In genomic region chr1:226939439-226940028, GRCh38 we compare ENCODE assay signal across 1 cellular context.
TF ChIP-seq lines count a peak whose summit lies in the region.

No MANE protein-coding gene starts in this region.

TF ChIP-seq in K562, 482 proteins besides CTCF, POLR2A, EP300 and RAD21 (continued from another document and continues in another):
- peak; percentile 51; the same call in 1 of the 2 replicates for TF ChIP-seq SAFB (IDR thresholded peaks at IDR 0.05; ENCODE audit: borderline replicate concordance, low read depth, low read length)
- no peak for TF ChIP-seq MAFF (IDR thresholded peaks at IDR 0.05; ENCODE audit: low read length)
- peak; percentile 87 for TF ChIP-seq MEIS2 (IDR thresholded peaks at IDR 0.05; ENCODE audit: partially characterized antibody)
- TF ChIP-seq ZBTB11 (CRISPR knock-in tag; IDR thresholded peaks at IDR 0.05): peak in 2 of 3 experiments; percentile 57 to 74; a peak in 2 of 6 replicates
- TF ChIP-seq ZNF592 (IDR thresholded peaks at IDR 0.05): peak; percentile 86
- TF ChIP-seq ZNF395 (CRISPR knock-in tag; IDR thresholded peaks at IDR 0.05): no peak
- no peak for TF ChIP-seq CC2D1A (IDR thresholded peaks at IDR 0.05)
- TF ChIP-seq, protein P1, sequence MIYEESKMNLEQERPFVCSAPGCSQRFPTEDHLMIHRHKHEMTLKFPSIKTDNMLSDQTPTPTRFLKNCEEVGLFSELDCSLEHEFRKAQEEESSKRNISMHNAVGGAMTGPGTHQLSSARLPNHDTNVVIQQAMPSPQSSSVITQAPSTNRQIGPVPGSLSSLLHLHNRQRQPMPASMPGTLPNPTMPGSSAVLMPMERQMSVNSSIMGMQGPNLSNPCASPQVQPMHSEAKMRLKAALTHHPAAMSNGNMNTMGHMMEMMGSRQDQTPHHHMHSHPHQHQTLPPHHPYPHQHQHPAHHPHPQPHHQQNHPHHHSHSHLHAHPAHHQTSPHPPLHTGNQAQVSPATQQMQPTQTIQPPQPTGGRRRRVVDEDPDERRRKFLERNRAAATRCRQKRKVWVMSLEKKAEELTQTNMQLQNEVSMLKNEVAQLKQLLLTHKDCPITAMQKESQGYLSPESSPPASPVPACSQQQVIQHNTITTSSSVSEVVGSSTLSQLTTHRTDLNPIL (CRISPR knock-in tag; IDR thresholded peaks at IDR 0.05): no peak
- no peak for TF ChIP-seq ZNF561 (CRISPR knock-in tag; conservative IDR thresholded peaks at IDR 0.05)
- TF ChIP-seq, protein P2, sequence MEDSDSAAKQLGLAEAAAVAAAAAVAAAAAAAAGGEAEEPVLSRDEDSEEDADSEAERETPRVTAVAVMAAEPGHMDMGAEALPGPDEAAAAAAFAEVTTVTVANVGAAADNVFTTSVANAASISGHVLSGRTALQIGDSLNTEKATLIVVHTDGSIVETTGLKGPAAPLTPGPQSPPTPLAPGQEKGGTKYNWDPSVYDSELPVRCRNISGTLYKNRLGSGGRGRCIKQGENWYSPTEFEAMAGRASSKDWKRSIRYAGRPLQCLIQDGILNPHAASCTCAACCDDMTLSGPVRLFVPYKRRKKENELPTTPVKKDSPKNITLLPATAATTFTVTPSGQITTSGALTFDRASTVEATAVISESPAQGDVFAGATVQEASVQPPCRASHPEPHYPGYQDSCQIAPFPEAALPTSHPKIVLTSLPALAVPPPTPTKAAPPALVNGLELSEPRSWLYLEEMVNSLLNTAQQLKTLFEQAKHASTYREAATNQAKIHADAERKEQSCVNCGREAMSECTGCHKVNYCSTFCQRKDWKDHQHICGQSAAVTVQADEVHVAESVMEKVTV (CRISPR knock-in tag; IDR thresholded peaks at IDR 0.05): no peak
- no peak for TF ChIP-seq ARHGAP35 (IDR thresholded peaks at IDR 0.05; ENCODE audit: partially characterized antibody)
- no peak for TF ChIP-seq NCOA2 (IDR thresholded peaks at IDR 0.05; ENCODE audit: partially characterized antibody in 2 of 2)
- peak; percentile 41; the same call in 1 of the 2 replicates for TF ChIP-seq TEAD4 (IDR thresholded peaks at IDR 0.05; ENCODE audit: low read length)
- peak; percentile 93 for TF ChIP-seq TEAD4 (CRISPR knock-in tag; IDR thresholded peaks at IDR 0.05; ENCODE audit: borderline replicate concordance)
- TF ChIP-seq RNF2 (IDR thresholded peaks at IDR 0.05): peak; percentile 83
- 0 out of 2 replicates have a peak, but pooled peaks have one; percentile 65 for TF ChIP-seq KDM2B (CRISPR knock-in tag; IDR thresholded peaks at IDR 0.05)
- TF ChIP-seq, protein P3, sequence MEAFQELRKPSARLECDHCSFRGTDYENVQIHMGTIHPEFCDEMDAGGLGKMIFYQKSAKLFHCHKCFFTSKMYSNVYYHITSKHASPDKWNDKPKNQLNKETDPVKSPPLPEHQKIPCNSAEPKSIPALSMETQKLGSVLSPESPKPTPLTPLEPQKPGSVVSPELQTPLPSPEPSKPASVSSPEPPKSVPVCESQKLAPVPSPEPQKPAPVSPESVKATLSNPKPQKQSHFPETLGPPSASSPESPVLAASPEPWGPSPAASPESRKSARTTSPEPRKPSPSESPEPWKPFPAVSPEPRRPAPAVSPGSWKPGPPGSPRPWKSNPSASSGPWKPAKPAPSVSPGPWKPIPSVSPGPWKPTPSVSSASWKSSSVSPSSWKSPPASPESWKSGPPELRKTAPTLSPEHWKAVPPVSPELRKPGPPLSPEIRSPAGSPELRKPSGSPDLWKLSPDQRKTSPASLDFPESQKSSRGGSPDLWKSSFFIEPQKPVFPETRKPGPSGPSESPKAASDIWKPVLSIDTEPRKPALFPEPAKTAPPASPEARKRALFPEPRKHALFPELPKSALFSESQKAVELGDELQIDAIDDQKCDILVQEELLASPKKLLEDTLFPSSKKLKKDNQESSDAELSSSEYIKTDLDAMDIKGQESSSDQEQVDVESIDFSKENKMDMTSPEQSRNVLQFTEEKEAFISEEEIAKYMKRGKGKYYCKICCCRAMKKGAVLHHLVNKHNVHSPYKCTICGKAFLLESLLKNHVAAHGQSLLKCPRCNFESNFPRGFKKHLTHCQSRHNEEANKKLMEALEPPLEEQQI (IDR thresholded peaks at IDR 0.05): peak; percentile 19; the same call in 1 of the 2 replicates
- no peak for TF ChIP-seq MEF2D (tag; conservative IDR thresholded peaks at IDR 0.05; ENCODE audit: low read depth)
- no peak for TF ChIP-seq SREBF1 (IDR thresholded peaks at IDR 0.05; ENCODE audit: borderline replicate concordance, low read depth, low read length)
- TF ChIP-seq CHCHD3 (CRISPR knock-in tag; IDR thresholded peaks at IDR 0.05): 0 out of 2 replicates have a peak, but pooled peaks have one; percentile 55
- TF ChIP-seq RB1 (IDR thresholded peaks at IDR 0.05; ENCODE audit: low read depth): peak; percentile 39
- TF ChIP-seq PCBP2 (IDR thresholded peaks at IDR 0.05; ENCODE audit: low read depth, low read length, poor library complexity, severe bottlenecking): no peak
- no peak for TF ChIP-seq XRCC5 (IDR thresholded peaks at IDR 0.05; ENCODE audit: low read depth, low read length)
- TF ChIP-seq SMAD1 (IDR thresholded peaks at IDR 0.05; ENCODE audit: low read depth, low read length, partially characterized antibody): peak; percentile 78
- TF ChIP-seq, protein P4, sequence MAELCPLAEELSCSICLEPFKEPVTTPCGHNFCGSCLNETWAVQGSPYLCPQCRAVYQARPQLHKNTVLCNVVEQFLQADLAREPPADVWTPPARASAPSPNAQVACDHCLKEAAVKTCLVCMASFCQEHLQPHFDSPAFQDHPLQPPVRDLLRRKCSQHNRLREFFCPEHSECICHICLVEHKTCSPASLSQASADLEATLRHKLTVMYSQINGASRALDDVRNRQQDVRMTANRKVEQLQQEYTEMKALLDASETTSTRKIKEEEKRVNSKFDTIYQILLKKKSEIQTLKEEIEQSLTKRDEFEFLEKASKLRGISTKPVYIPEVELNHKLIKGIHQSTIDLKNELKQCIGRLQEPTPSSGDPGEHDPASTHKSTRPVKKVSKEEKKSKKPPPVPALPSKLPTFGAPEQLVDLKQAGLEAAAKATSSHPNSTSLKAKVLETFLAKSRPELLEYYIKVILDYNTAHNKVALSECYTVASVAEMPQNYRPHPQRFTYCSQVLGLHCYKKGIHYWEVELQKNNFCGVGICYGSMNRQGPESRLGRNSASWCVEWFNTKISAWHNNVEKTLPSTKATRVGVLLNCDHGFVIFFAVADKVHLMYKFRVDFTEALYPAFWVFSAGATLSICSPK (IDR thresholded peaks at IDR 0.05; ENCODE audit: borderline replicate concordance): no peak
- TF ChIP-seq, protein P5, sequence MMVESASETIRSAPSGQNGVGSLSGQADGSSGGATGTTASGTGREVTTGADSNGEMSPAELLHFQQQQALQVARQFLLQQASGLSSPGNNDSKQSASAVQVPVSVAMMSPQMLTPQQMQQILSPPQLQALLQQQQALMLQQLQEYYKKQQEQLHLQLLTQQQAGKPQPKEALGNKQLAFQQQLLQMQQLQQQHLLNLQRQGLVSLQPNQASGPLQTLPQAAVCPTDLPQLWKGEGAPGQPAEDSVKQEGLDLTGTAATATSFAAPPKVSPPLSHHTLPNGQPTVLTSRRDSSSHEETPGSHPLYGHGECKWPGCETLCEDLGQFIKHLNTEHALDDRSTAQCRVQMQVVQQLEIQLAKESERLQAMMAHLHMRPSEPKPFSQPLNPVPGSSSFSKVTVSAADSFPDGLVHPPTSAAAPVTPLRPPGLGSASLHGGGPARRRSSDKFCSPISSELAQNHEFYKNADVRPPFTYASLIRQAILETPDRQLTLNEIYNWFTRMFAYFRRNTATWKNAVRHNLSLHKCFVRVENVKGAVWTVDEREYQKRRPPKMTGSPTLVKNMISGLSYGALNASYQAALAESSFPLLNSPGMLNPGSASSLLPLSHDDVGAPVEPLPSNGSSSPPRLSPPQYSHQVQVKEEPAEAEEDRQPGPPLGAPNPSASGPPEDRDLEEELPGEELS (CRISPR knock-in tag; IDR thresholded peaks at IDR 0.05; ENCODE audit: borderline replicate concordance): peak; percentile 98
- peak; percentile 43; the same call in 1 of the 2 replicates for TF ChIP-seq ZNF12 (CRISPR knock-in tag; IDR thresholded peaks at IDR 0.05)
- no peak for TF ChIP-seq RAD51 (IDR thresholded peaks at IDR 0.05; ENCODE audit: borderline replicate concordance, low read depth)
- TF ChIP-seq TCF7 (IDR thresholded peaks at IDR 0.05; ENCODE audit: borderline replicate concordance): 0 out of 2 replicates have a peak, but pooled peaks have one; percentile 48
- no peak for TF ChIP-seq FOS (IDR thresholded peaks at IDR 0.05; ENCODE audit: extremely low read depth, insufficient read length)
- TF ChIP-seq ZMIZ1 (IDR thresholded peaks at IDR 0.05; ENCODE audit: low read depth in 2 of 2, low read length in 2 of 2): 0 out of 4 replicates have a peak, but pooled peaks of 1 of the 2 experiments have one; percentile 25
- peak; percentile 60 for TF ChIP-seq E2F3 (CRISPR knock-in tag; IDR thresholded peaks at IDR 0.05)
